1 cellular context compared by ENCODE assay signal in the genomic region with DNA sequence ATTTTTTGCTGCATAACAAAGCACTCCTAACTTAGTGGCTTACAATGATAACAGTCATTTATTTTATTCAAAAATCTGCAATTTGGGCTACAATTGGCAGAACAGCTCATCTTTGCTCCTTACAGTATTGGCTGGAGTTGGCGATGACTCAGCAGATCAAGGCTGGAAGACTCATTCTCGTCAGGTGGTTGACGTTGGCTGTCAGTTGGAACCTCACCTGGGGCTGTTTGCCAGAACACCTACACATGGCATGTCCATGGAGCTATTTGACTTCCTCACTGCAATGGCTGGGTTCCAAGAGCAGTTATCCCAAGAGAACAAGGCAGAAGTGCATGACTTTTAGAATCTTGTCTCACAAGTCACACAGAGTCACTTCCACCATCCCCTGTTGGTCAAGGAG.
TF ChIP-seq lines count a peak whose summit lies in the region.

No MANE protein-coding gene starts in this region.

TF ChIP-seq in IMR-90, 13 proteins besides CTCF, POLR2A, EP300 and RAD21:
- TF ChIP-seq NFE2L2 (IDR thresholded peaks at IDR 0.05; ENCODE audit: low read depth, low read length) = peak; percentile 76
- no peak for TF ChIP-seq RCOR1 (IDR thresholded peaks at IDR 0.05; ENCODE audit: insufficient replicate concordance, low read length)
- TF ChIP-seq MAFK (IDR thresholded peaks at IDR 0.05; ENCODE audit: low read depth, low read length) = peak; percentile 65; the same call in 1 of the 2 replicates
TF ChIP-seq in IMR-90: peak in this region for 2.
